1 cellular context compared by ENCODE assay signal in genomic region chr1:5430136-5430535, GRCh38.
TF ChIP-seq lines count a peak whose summit lies in the region.

No MANE protein-coding gene starts in this region.

TF ChIP-seq in SK-N-SH, 30 proteins besides CTCF, POLR2A, EP300 and RAD21 (continued from another document):
- TF ChIP-seq USF1 (IDR thresholded peaks at IDR 0.05; ENCODE audit: borderline replicate concordance, low read depth): no peak
TF ChIP-seq in SK-N-SH: peak in this region for 0.
